ENCODE assay signal across 16 cellular contexts in genomic region chr10:651700-652099, GRCh38.
"Had no signal": no experiment of that assay in that cellular context is flagged by ENCODE, and none has a peak within 500 bp of the region (broad histone marks: within the 10 kb centered on the region; RNA-seq: fewer than 3 reads in every experiment).

No MANE protein-coding gene starts in this region.

- H3K4me3 Mint-ChIP-seq: activated naive CD4-positive, alpha-beta T cell treated with anti-CD3 and anti-CD28 coated beads, Interleukin-2, amount 50 U/mL, for 24 hours; naive thymus-derived CD8-positive, alpha-beta T cell had no signal

- ATAC-seq: naive thymus-derived CD8-positive, alpha-beta T cell had no signal

- H3K4me3 ChIP-seq: spleen had no signal

- H3K27ac Mint-ChIP-seq: activated naive CD4-positive, alpha-beta T cell treated with anti-CD3 and anti-CD28 coated beads, Interleukin-2, amount 50 U/mL, for 24 hours; naive thymus-derived CD8-positive, alpha-beta T cell had no signal

- DNase-seq: activated CD4-positive, alpha-beta T cell treated with anti-CD3 and anti-CD28 coated beads, Interleukin-2, amount 50 U/mL, for 4 hours; activated gamma-delta T cell; cortex of kidney; left cardiac atrium; naive thymus-derived CD8-positive, alpha-beta T cell; psoas muscle; spleen; stimulated activated CD8-positive, alpha-beta memory T cell treated with anti-CD3 and anti-CD28 coated beads, Interleukin-4, amount 100 ng/mL, for 48 hours; stimulated activated naive CD4-positive, alpha-beta T cell treated with Interleukin-2 at 50 U/mL for 16 hours; SW 1271; T-helper 2 cell had no signal

- H3K27me3 ChIP-seq: ascending aorta, ovary, spleen, tibial artery had no signal

- H3K36me3 ChIP-seq: ascending aorta, ovary, spleen, tibial artery, WERI-Rb-1 had no signal

- H3K9me3 ChIP-seq: ascending aorta, ovary, psoas muscle, spleen, tibial artery had no signal

- H3K36me3 Mint-ChIP-seq: activated naive CD4-positive, alpha-beta T cell treated with anti-CD3 and anti-CD28 coated beads, Interleukin-2, amount 50 U/mL, for 24 hours; naive thymus-derived CD8-positive, alpha-beta T cell had no signal

- H3K9me3 Mint-ChIP-seq: activated naive CD4-positive, alpha-beta T cell treated with anti-CD3 and anti-CD28 coated beads, Interleukin-2, amount 50 U/mL, for 24 hours had no signal

- H3K4me1 Mint-ChIP-seq: activated naive CD4-positive, alpha-beta T cell treated with anti-CD3 and anti-CD28 coated beads, Interleukin-2, amount 50 U/mL, for 24 hours; naive thymus-derived CD8-positive, alpha-beta T cell had no signal

- H3K27ac ChIP-seq: ascending aorta, ovary, psoas muscle, spleen, WERI-Rb-1 had no signal
